ENCODE assay signal across 7 cellular contexts in genomic region chr10:125449571-125449970, GRCh38.
"Had no signal": no experiment of that assay in that cellular context is flagged by ENCODE, and none has a peak within 500 bp of the region (broad histone marks: within the 10 kb centered on the region; RNA-seq: fewer than 3 reads in every experiment).

No MANE protein-coding gene starts in this region.

- H3K9ac ChIP-seq: KMS-11 had no signal

- H3K4me3 ChIP-seq: K562 had no signal

- ATAC-seq: HepG2, K562 had no signal

- DNase-seq: IMR-90, KBM-7, KG1 had no signal

- H3K27ac ChIP-seq: HL-60, KMS-11 had no signal

- H3K4me2 ChIP-seq: KMS-11 had no signal
